Comparison of ENCODE assay signal across 19 cellular contexts in genomic region chr14:73116079-73116665, GRCh38. TPM values are rescaled to one million over a fixed set of nuclear protein-coding genes. Genes with fewer than 3 reads are reported as not detected.
DNase-seq lines count a peak whose midpoint lies in the region; ATAC-seq, FAIRE-seq and TF ChIP-seq lines count a peak whose summit lies in the region.
"Had no signal": no experiment of that assay in that cellular context is flagged by ENCODE, and none has a peak within 500 bp of the region (broad histone marks: within the 10 kb centered on the region; RNA-seq: fewer than 3 reads in every experiment).

No MANE protein-coding gene starts in this region.

- DNase-seq in activated T-cell treated with anti-CD3 and anti-CD28 coated beads, Interleukin-2, amount 50 U/mL, for 24 hours = no peak
- no peak for DNase-seq in activated T-cell treated with anti-CD3 and anti-CD28 coated beads, Interleukin-2, amount 50 U/mL, for 48 hours
- no peak for DNase-seq in HTR-8/SVneo (ENCODE audit: insufficient read length, low spot score)
- DNase-seq in endothelial cell (ENCODE audit: low spot score) = no peak
- no peak for DNase-seq in osteocyte (ENCODE audit: extremely low spot score, unreplicated experiment)
- DNase-seq in GOT3 (lab: John Stamatoyannopoulos, UW) = no peak
- DNase-seq: ACHN; activated CD4-positive, CD25-positive, alpha-beta regulatory T cell treated with anti-CD3 and anti-CD28 coated beads, Interleukin-2, amount 50 U/mL, for 72 hours; foreskin keratinocyte; GF-D8; kidney; MM.1S; NCI-H226; spleen; stimulated activated CD4-positive, alpha-beta T cell treated with anti-CD3 and anti-CD28 coated beads, Interleukin-4, amount 100 ng/mL, for 4 hours had no signal

- H3K27ac Mint-ChIP-seq in activated T-cell treated with anti-CD3 and anti-CD28 coated beads, Interleukin-2, amount 50 U/mL, for 24 hours = peak overlapping the region; percentile 42
- H3K27ac Mint-ChIP-seq in endothelial cell (ENCODE audit: unreplicated experiment) = no peak overlapping the region
- H3K27ac Mint-ChIP-seq in osteocyte (ENCODE audit: unreplicated experiment) = peak overlapping the region; percentile 1

- H3K36me3 Mint-ChIP-seq in activated T-cell treated with anti-CD3 and anti-CD28 coated beads, Interleukin-2, amount 50 U/mL, for 24 hours (ENCODE audit: low read depth) = peaks cover 93% of the 10 kb centered on the region
- H3K36me3 Mint-ChIP-seq in endothelial cell (ENCODE audit: low read depth, unreplicated experiment) (peaks cover 34% of the 10 kb centered on the region), osteocyte (ENCODE audit: unreplicated experiment) (peaks cover 51% of the 10 kb centered on the region)

- peak; percentile 76 for FAIRE-seq in HTR-8/SVneo (lab: Jason Lieb, UNC)
- FAIRE-seq: kidney had no signal

- no peak overlapping the region for H3K4me3 Mint-ChIP-seq in activated T-cell treated with anti-CD3 and anti-CD28 coated beads, Interleukin-2, amount 50 U/mL, for 24 hours
- peak overlapping the region; percentile 27 for H3K4me3 Mint-ChIP-seq in endothelial cell (ENCODE audit: unreplicated experiment)
- H3K4me3 Mint-ChIP-seq in osteocyte (ENCODE audit: unreplicated experiment) = no peak overlapping the region
- H3K4me3 Mint-ChIP-seq: neural crest cell had no signal

- peaks cover 16% of the 10 kb centered on the region for H3K4me1 Mint-ChIP-seq in activated T-cell treated with anti-CD3 and anti-CD28 coated beads, Interleukin-2, amount 50 U/mL, for 24 hours (ENCODE audit: low read depth)
- H3K4me1 Mint-ChIP-seq in endothelial cell (ENCODE audit: unreplicated experiment) (no peaks in the 10 kb centered on the region), osteocyte (ENCODE audit: unreplicated experiment) (no peaks in the 10 kb centered on the region)
- H3K4me1 Mint-ChIP-seq: neural crest cell had no signal

- no peaks in the 10 kb centered on the region for H3K27me3 Mint-ChIP-seq in activated T-cell treated with anti-CD3 and anti-CD28 coated beads, Interleukin-2, amount 50 U/mL, for 24 hours
- no peaks in the 10 kb centered on the region for H3K27me3 Mint-ChIP-seq in endothelial cell (ENCODE audit: unreplicated experiment)
- H3K27me3 Mint-ChIP-seq in osteocyte (ENCODE audit: unreplicated experiment) = no peaks in the 10 kb centered on the region

- ATAC-seq in HG03342 (IDR thresholded peaks at IDR 0.05; ENCODE audit: unreplicated experiment) = no peak
- ATAC-seq in GM18909 (IDR thresholded peaks at IDR 0.05; ENCODE audit: poor library complexity, unreplicated experiment) = no peak
- ATAC-seq: foreskin keratinocyte, Panc1 had no signal

- no peak for TF ChIP-seq CTCF in endothelial cell (IDR thresholded peaks at IDR 0.05; ENCODE audit: unreplicated experiment)
- no peak for TF ChIP-seq CTCF in osteocyte (IDR thresholded peaks at IDR 0.05)

- H3K9me3 Mint-ChIP-seq in activated T-cell treated with anti-CD3 and anti-CD28 coated beads, Interleukin-2, amount 50 U/mL, for 24 hours = no peaks in the 10 kb centered on the region
- H3K9me3 Mint-ChIP-seq in endothelial cell (ENCODE audit: unreplicated experiment) = no peaks in the 10 kb centered on the region
- no peaks in the 10 kb centered on the region for H3K9me3 Mint-ChIP-seq in osteocyte (ENCODE audit: unreplicated experiment)
- H3K9me3 Mint-ChIP-seq: neural crest cell had no signal

RNA-seq across cellular contexts. Expression of gene PSEN1, which starts 20.1 kb away (rescaled TPM):
- total RNA-seq in endothelial cell (ENCODE audit: unreplicated experiment) = 75.3 TPM
- total RNA-seq in osteocyte = 64.4 and 64.6 TPM in 2 replicates

RNA-seq across cellular contexts. Expression of gene RBM25, which starts 57.8 kb away (rescaled TPM):
- total RNA-seq in endothelial cell (ENCODE audit: unreplicated experiment) (110 TPM), osteocyte (58.6 and 62.7 TPM in 2 replicates)
